13 cellular contexts compared by ENCODE assay signal in genomic region chr11:61297341-61297740, GRCh38. TPM values are rescaled to one million over a fixed set of nuclear protein-coding genes. Genes with fewer than 3 reads are reported as not detected.
A peak's percentile ranks its signal among the peaks of the same experiment; 100 is the strongest.
DNase-seq lines count a peak whose midpoint lies in the region; ATAC-seq and TF ChIP-seq lines count a peak whose summit lies in the region.
"Had no signal": no experiment of that assay in that cellular context is flagged by ENCODE, and none has a peak within 500 bp of the region (broad histone marks: within the 10 kb centered on the region; RNA-seq: fewer than 3 reads in every experiment).

No MANE protein-coding gene starts in this region.

- intact Hi-C loops in dorsolateral prefrontal cortex (cut with DNase I) = no loop called here

- no peaks in the 10 kb centered on the region for H3K9me3 Mint-ChIP-seq in CD8-positive, alpha-beta memory T cell
- H3K9me3 Mint-ChIP-seq in progenitor cell of endocrine pancreas (ENCODE audit: low read depth) = no peaks in the 10 kb centered on the region
- H3K9me3 Mint-ChIP-seq: activated CD4-positive, alpha-beta memory T cell treated with anti-CD3 and anti-CD28 coated beads for 36 hours had no signal

- CTCF ChIA-PET in CD8-positive, alpha-beta memory T cell (lab: Charles Lee) = no interaction called here

- H3K4me3 Mint-ChIP-seq in CD8-positive, alpha-beta memory T cell = peak overlapping the region in 4 of 7 donors; percentile 14 to 61 (median 47)
- peak overlapping the region; percentile 35 for H3K4me3 Mint-ChIP-seq in progenitor cell of endocrine pancreas (ENCODE audit: low read depth)
- H3K4me3 Mint-ChIP-seq: activated CD4-positive, alpha-beta memory T cell treated with anti-CD3 and anti-CD28 coated beads for 36 hours had no signal

- H3K4me1 ChIP-seq in CD8-positive, alpha-beta memory T cell (ENCODE audit: insufficient read depth, low read length) = peaks cover 18% of the 10 kb centered on the region
- H3K4me1 ChIP-seq in RWPE2 (ENCODE audit: insufficient read depth, poor library complexity, severe bottlenecking) = peaks cover 15% of the 10 kb centered on the region

- H3K36me3 ChIP-seq in CD8-positive, alpha-beta memory T cell (ENCODE audit: insufficient read depth, low read length) = peaks cover 27% of the 10 kb centered on the region
- peaks cover 26% of the 10 kb centered on the region for H3K36me3 ChIP-seq in RWPE2 (ENCODE audit: low read depth)

- no peaks in the 10 kb centered on the region for H3K9me3 ChIP-seq in CD8-positive, alpha-beta memory T cell (ENCODE audit: low read length)
- no peaks in the 10 kb centered on the region for H3K9me3 ChIP-seq in RWPE2 (ENCODE audit: severe bottlenecking)
- H3K9me3 ChIP-seq: mucosa of descending colon had no signal

- TF ChIP-seq CTCF in RWPE2 (IDR thresholded peaks at IDR 0.05; ENCODE audit: poor library complexity, severe bottlenecking) = no peak
- no peak for TF ChIP-seq CTCF in dorsolateral prefrontal cortex (IDR thresholded peaks at IDR 0.05 in 54 of 56, conservative IDR thresholded peaks at IDR 0.05 in 2 of 56; ENCODE audit: low read depth in 1 of 56, partially characterized antibody in 56 of 56)
- no peak for TF ChIP-seq CTCF in progenitor cell of endocrine pancreas (IDR thresholded peaks at IDR 0.05; ENCODE audit: unreplicated experiment)

- ATAC-seq in RWPE2 (ENCODE audit: low read depth) = peak; percentile 26
- ATAC-seq: mucosa of descending colon had no signal

- H3K27ac ChIP-seq in CD8-positive, alpha-beta memory T cell (ENCODE audit: low read depth, low read length) = no peak overlapping the region
- H3K27ac ChIP-seq in RWPE2 (ENCODE audit: poor library complexity, severe bottlenecking) = peak overlapping the region; percentile 50
- peak overlapping the region in 50 of 59 donors; percentile 2 to 76 (median 52) for H3K27ac ChIP-seq in dorsolateral prefrontal cortex
- H3K27ac ChIP-seq: cardiac muscle cell had no signal

- peak overlapping the region in 3 of 8 donors; percentile 0 to 36 (median 27) for H3K27ac Mint-ChIP-seq in CD8-positive, alpha-beta memory T cell
- no peak overlapping the region for H3K27ac Mint-ChIP-seq in progenitor cell of endocrine pancreas
- H3K27ac Mint-ChIP-seq: activated CD4-positive, alpha-beta memory T cell treated with anti-CD3 and anti-CD28 coated beads for 36 hours had no signal

- POLR2A ChIA-PET in CD8-positive, alpha-beta memory T cell (lab: Charles Lee) = no interaction called here

- H3K27me3 Mint-ChIP-seq in CD8-positive, alpha-beta memory T cell = peaks cover 4 to 10% of the 10 kb centered on the region in 2 donors
- peaks cover 10% of the 10 kb centered on the region for H3K27me3 Mint-ChIP-seq in progenitor cell of endocrine pancreas

- peaks cover 28 to 54% (median 42%) of the 10 kb centered on the region in 3 donors for H3K4me1 Mint-ChIP-seq in CD8-positive, alpha-beta memory T cell
- peaks cover 13% of the 10 kb centered on the region for H3K4me1 Mint-ChIP-seq in progenitor cell of endocrine pancreas (ENCODE audit: low read depth)

- peaks cover 11 to 46% (median 22%) of the 10 kb centered on the region in 3 donors for H3K36me3 Mint-ChIP-seq in CD8-positive, alpha-beta memory T cell
- peaks cover 26% of the 10 kb centered on the region for H3K36me3 Mint-ChIP-seq in progenitor cell of endocrine pancreas (ENCODE audit: insufficient read depth)

- H3K27me3 ChIP-seq in CD8-positive, alpha-beta memory T cell (ENCODE audit: insufficient read depth, low read length, poor library complexity, severe bottlenecking) = peaks cover 4% of the 10 kb centered on the region
- peaks cover 11% of the 10 kb centered on the region for H3K27me3 ChIP-seq in RWPE2 (ENCODE audit: insufficient read depth, poor library complexity, severe bottlenecking)
- no peaks in the 10 kb centered on the region for H3K27me3 ChIP-seq in dorsolateral prefrontal cortex

- H3K4me3 ChIP-seq in CD8-positive, alpha-beta memory T cell (ENCODE audit: low read length) = no peak overlapping the region
- no peak overlapping the region for H3K4me3 ChIP-seq in RWPE2 (ENCODE audit: severe bottlenecking)
- H3K4me3 ChIP-seq in dorsolateral prefrontal cortex = peak overlapping the region in 1 of 59 donors; percentile 6
- H3K4me3 ChIP-seq: cardiac muscle cell, mucosa of descending colon had no signal

- DNase-seq in CD8-positive, alpha-beta memory T cell = no peak
- DNase-seq in RWPE2 (ENCODE audit: low spot score) = no peak
- no peak for DNase-seq in dorsolateral prefrontal cortex
- DNase-seq in progenitor cell of endocrine pancreas (ENCODE audit: low spot score, unreplicated experiment) = no peak
- DNase-seq in NCI-H2029 (lab: John Stamatoyannopoulos, UW) = no peak
- DNase-seq in stimulated activated CD8-positive, alpha-beta memory T cell treated with anti-CD3 and anti-CD28 coated beads, Interleukin-4, amount 100 ng/mL, for 48 hours = no peak
- DNase-seq in NCI-H1092 (lab: John Stamatoyannopoulos, UW) = no peak
- no peak for DNase-seq in activated CD4-positive, alpha-beta T cell treated with anti-CD3 and anti-CD28 coated beads, Interleukin-2, amount 50 U/mL, for 4 hours
- DNase-seq: activated CD4-positive, alpha-beta memory T cell treated with anti-CD3 and anti-CD28 coated beads for 36 hours; mucosa of descending colon had no signal

RNA-seq across cellular contexts. Expression of gene VWCE, which starts 2.2 kb away (rescaled TPM):
- 10 to 100 TPM; 11.3 to 12.4 TPM for total RNA-seq in CD8-positive, alpha-beta memory T cell
- polyA plus RNA-seq in CD8-positive, alpha-beta memory T cell = not detected
- total RNA-seq in dorsolateral prefrontal cortex = 10 to 100 TPM in 35 of 120 experiments, 1 to 10 TPM in 85; 3.4 to 19.4 (median 8.3) TPM
- total RNA-seq in progenitor cell of endocrine pancreas = 34.0 and 40.1 TPM in 2 replicates
- total RNA-seq: Daoy had no signal

RNA-seq across cellular contexts. Expression of gene DDB1, which starts 35.6 kb away (rescaled TPM):
- 100 to 1,000 TPM; 302 to 307 TPM for total RNA-seq in CD8-positive, alpha-beta memory T cell
- polyA plus RNA-seq in CD8-positive, alpha-beta memory T cell = 120 TPM
- 100 to 1,000 TPM; 141 to 239 (median 198) TPM for total RNA-seq in dorsolateral prefrontal cortex
- 251 and 254 TPM in 2 replicates for total RNA-seq in progenitor cell of endocrine pancreas

RNA-seq across cellular contexts. Expression of gene TKFC, which starts 35.7 kb away (rescaled TPM):
- total RNA-seq in CD8-positive, alpha-beta memory T cell = 10 to 100 TPM; 66.8 to 72.4 TPM
- polyA plus RNA-seq in CD8-positive, alpha-beta memory T cell = 31.8 TPM
- total RNA-seq in dorsolateral prefrontal cortex (10 to 100 TPM; 14.9 to 63.7 (median 32.2) TPM), progenitor cell of endocrine pancreas (68.1 and 78.8 TPM in 2 replicates)

RNA-seq across cellular contexts. Expression of gene PGA5, which starts 56.4 kb away (rescaled TPM):
- not detected for total RNA-seq in CD8-positive, alpha-beta memory T cell
- polyA plus RNA-seq in CD8-positive, alpha-beta memory T cell = not detected
- total RNA-seq in dorsolateral prefrontal cortex = 1 to 10 TPM in 6 of 120 experiments, under 1 TPM in 16, not detected in 98; 0.44 to 1.5 (median 0.81) TPM
- total RNA-seq in progenitor cell of endocrine pancreas = 0.60 and 0.69 TPM in 2 replicates
- total RNA-seq: activated CD4-positive, alpha-beta memory T cell treated with anti-CD3 and anti-CD28 coated beads for 36 hours; Daoy; glomerular endothelial cell had no signal
